Comparison of ENCODE assay signal across 6 cellular contexts in the genomic region with DNA sequence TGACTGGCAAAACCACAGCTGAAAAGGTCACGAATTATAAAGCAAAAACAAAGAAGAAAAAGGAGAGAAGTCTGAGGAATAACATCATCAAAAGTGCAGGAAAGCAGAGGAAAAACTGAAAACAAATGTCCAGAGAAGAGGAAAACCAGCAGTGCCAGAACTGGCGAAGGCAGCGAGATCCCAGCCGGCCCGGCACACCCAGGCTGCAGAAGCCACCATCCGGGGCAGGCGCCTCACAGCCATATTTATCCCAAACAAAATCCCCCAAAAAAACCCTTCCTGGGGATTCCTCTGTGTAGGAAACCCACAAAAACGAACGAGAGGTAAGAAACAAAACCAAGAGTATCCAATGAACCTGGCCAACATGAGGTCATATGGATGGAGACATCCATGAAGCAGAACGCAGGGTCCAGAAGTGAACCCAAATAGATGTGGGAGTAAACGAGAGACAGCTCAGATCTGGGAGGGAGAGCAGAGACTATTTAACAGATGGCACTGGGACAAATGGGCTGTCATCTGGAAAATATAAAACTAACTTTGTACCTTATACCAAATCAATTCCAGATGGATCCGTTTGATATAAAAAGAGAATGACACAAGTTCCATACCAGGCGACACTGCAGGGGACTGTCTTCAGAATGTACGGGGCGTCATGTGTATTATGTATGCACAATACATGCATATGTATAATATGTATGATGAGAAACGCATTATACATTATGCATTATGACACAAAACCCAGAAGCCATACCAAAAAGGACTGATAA. TPM values are rescaled to one million over a fixed set of nuclear protein-coding genes. Genes with fewer than 3 reads are reported as not detected.
DNase-seq lines count a peak whose midpoint lies in the region; ATAC-seq and TF ChIP-seq lines count a peak whose summit lies in the region.
"Not testable (repeated sequence)": the region's sequence is repeated elsewhere in the genome, so short reads cannot be mapped to it uniquely, and the experiment has no call there.

No MANE protein-coding gene starts in this region.

- WGBS in GM23248 (ENCODE audit: low coverage in 1 of 2, low lambda C conversion rate in 2 of 2, missing lambda C conversion rate in 2 of 2), 2 experiments, result 14 to 16% methylated on average over 16 of the region's 16 CpGs
- WGBS in mesenchymal stem cell, result 98% methylated on average over 11 of the region's 16 CpGs

- not testable (repeated sequence) for H2BK120ac ChIP-seq in mesenchymal stem cell (ENCODE audit: low read depth, low read length)

- H3K27me3 ChIP-seq in GM23248 (replicated peaks; ENCODE audit: insufficient read depth); adipocyte (replicated peaks; ENCODE audit: control insufficient read depth, insufficient read depth, low read length); mesenchymal stem cell (ENCODE audit: control insufficient read depth in 1 of 2, insufficient read depth in 1 of 2, low read length in 2 of 2): not testable (repeated sequence)

- peaks cover 15% of the 10 kb centered on the region for H3K79me1 ChIP-seq in mesenchymal stem cell (replicated peaks; ENCODE audit: low read length, poor library complexity, severe bottlenecking)

- peaks cover 47% of the 10 kb centered on the region for H3K4me1 ChIP-seq in GM23248 (ENCODE audit: insufficient read depth)
- peaks cover 45% of the 10 kb centered on the region for H3K4me1 ChIP-seq in adipocyte (ENCODE audit: control insufficient read depth, insufficient read depth, low read length)
- peaks cover 20% of the 10 kb centered on the region for H3K4me1 ChIP-seq in mesenchymal stem cell (ENCODE audit: control insufficient read depth, insufficient read depth, low read depth, low read length)

- H3K27me3 Mint-ChIP-seq in WTC11 (ENCODE audit: low read depth); dendritic cell treated with granulocyte-macrophage colony-stimulating factor and Interleukin-4, amounts not matched to agents 40 ng/mL and 50 ng/mL, for 4 days: not testable (repeated sequence)

- H2AK5ac ChIP-seq in mesenchymal stem cell (ENCODE audit: low read length, severe bottlenecking), result not testable (repeated sequence)

- H2BK5ac ChIP-seq in mesenchymal stem cell (ENCODE audit: low read depth, low read length, poor library complexity, severe bottlenecking), result not testable (repeated sequence)

- peaks cover 26% of the 10 kb centered on the region for H3K4me1 Mint-ChIP-seq in WTC11
- H3K4me1 Mint-ChIP-seq in dendritic cell treated with granulocyte-macrophage colony-stimulating factor and Interleukin-4, amounts not matched to agents 40 ng/mL and 50 ng/mL, for 4 days (ENCODE audit: low read depth), result peaks cover 38% of the 10 kb centered on the region
- peaks cover 63% of the 10 kb centered on the region for H3K4me1 Mint-ChIP-seq in stimulated activated effector memory CD8-positive, alpha-beta T cell treated with anti-CD3 and anti-CD28 coated beads, Interleukin-12 subunit alpha, Interleukin-12 subunit beta, amount 100 ng/mL, for 72 hours

- not testable (repeated sequence) for H3K9me2 ChIP-seq in GM23248 (ENCODE audit: insufficient read depth)

- H3K4me3 Mint-ChIP-seq in WTC11; dendritic cell treated with granulocyte-macrophage colony-stimulating factor and Interleukin-4, amounts not matched to agents 40 ng/mL and 50 ng/mL, for 4 days; stimulated activated effector memory CD8-positive, alpha-beta T cell treated with anti-CD3 and anti-CD28 coated beads, Interleukin-12 subunit alpha, Interleukin-12 subunit beta, amount 100 ng/mL, for 72 hours: not testable (repeated sequence)

- H2BK12ac ChIP-seq in mesenchymal stem cell (ENCODE audit: low read length in 2 of 2), result not testable (repeated sequence)

- not testable (repeated sequence) for TF ChIP-seq CTCF in WTC11 (IDR thresholded peaks at IDR 0.05)

- H3K18ac ChIP-seq in mesenchymal stem cell (ENCODE audit: low read depth in 1 of 2, low read length in 2 of 2), result not testable (repeated sequence)

- H3K27ac ChIP-seq in GM23248, result peak overlapping the region; percentile 67
- H3K27ac ChIP-seq in mesenchymal stem cell (ENCODE audit: low read length, poor library complexity, severe bottlenecking), result not testable (repeated sequence)

- not testable (repeated sequence) for H2BK15ac ChIP-seq in mesenchymal stem cell (ENCODE audit: low read depth, poor library complexity, severe bottlenecking)

- POLR2A ChIA-PET in WTC11 (lab: Charles Lee), result interaction anchor here (0.6 kb wide), 2 partner anchors 387 to 1198 kb away, joined by 5 to 7 read pairs; no protein-coding TSS in a partner anchor

- ATAC-seq in WTC11; stimulated activated effector memory CD8-positive, alpha-beta T cell treated with anti-CD3 and anti-CD28 coated beads, Interleukin-12 subunit alpha, Interleukin-12 subunit beta, amount 100 ng/mL, for 72 hours: not testable (repeated sequence)

- DNase-seq in GM23248; WTC11 (ENCODE audit: low spot score); adipocyte (ENCODE audit: low read depth); mesenchymal stem cell; stimulated activated effector memory CD8-positive, alpha-beta T cell treated with anti-CD3 and anti-CD28 coated beads, Interleukin-12 subunit alpha, Interleukin-12 subunit beta, amount 100 ng/mL, for 72 hours (ENCODE audit: low spot score in 2 of 2): not testable (repeated sequence)

- not testable (repeated sequence) for H4K91ac ChIP-seq in mesenchymal stem cell (ENCODE audit: low read length)

- H3K14ac ChIP-seq in mesenchymal stem cell (ENCODE audit: low read length in 2 of 2), result not testable (repeated sequence)

- peaks cover 30% of the 10 kb centered on the region for H3F3A ChIP-seq in GM23248 (ENCODE audit: insufficient read depth)

- intact Hi-C loops in dendritic cell treated with granulocyte-macrophage colony-stimulating factor and Interleukin-4, amounts not matched to agents 40 ng/mL and 50 ng/mL, for 4 days (cut with micrococcal nuclease), result not testable (repeated sequence)

- H3K27ac Mint-ChIP-seq in WTC11, result peak overlapping the region; percentile 27; the same call in 1 of the 2 replicates
- H3K27ac Mint-ChIP-seq in dendritic cell treated with granulocyte-macrophage colony-stimulating factor and Interleukin-4, amounts not matched to agents 40 ng/mL and 50 ng/mL, for 4 days, result peak overlapping the region; percentile 51
- H3K27ac Mint-ChIP-seq in stimulated activated effector memory CD8-positive, alpha-beta T cell treated with anti-CD3 and anti-CD28 coated beads, Interleukin-12 subunit alpha, Interleukin-12 subunit beta, amount 100 ng/mL, for 72 hours, result peak overlapping the region; percentile 49

- H3K9ac ChIP-seq in GM23248 (peak overlapping the region; percentile 65), adipocyte (ENCODE audit: low read length) (peak overlapping the region; percentile 62), mesenchymal stem cell (ENCODE audit: low read length) (peak overlapping the region; percentile 74)

- H2AFZ ChIP-seq in GM23248; mesenchymal stem cell (ENCODE audit: low read depth, low read length): not testable (repeated sequence)

- H4K8ac ChIP-seq in mesenchymal stem cell (ENCODE audit: low read length), result not testable (repeated sequence)

- H3K4me3 ChIP-seq in GM23248 (peak overlapping the region; percentile 41), adipocyte (ENCODE audit: low read length) (peak overlapping the region; percentile 45), mesenchymal stem cell (ENCODE audit: insufficient read depth in 1 of 2, low read depth in 1 of 2, low read length in 2 of 2) (peak overlapping the region in 1 of 2 experiments; percentile 59)

- H3K9me3 ChIP-seq in GM23248 (ENCODE audit: low read depth); adipocyte (ENCODE audit: control insufficient read depth, low read length); mesenchymal stem cell (ENCODE audit: control insufficient read depth, low read length): not testable (repeated sequence)

- in situ Hi-C loops in GM23248 (cut with MboI), result not testable (repeated sequence)

- not testable (repeated sequence) for H3K4ac ChIP-seq in mesenchymal stem cell (ENCODE audit: low read depth in 1 of 2, low read length in 2 of 2)

- H4K20me1 ChIP-seq in GM23248 (ENCODE audit: insufficient read depth), result not testable (repeated sequence)

- not testable (repeated sequence) for H3K9me3 Mint-ChIP-seq in WTC11; dendritic cell treated with granulocyte-macrophage colony-stimulating factor and Interleukin-4, amounts not matched to agents 40 ng/mL and 50 ng/mL, for 4 days; stimulated activated effector memory CD8-positive, alpha-beta T cell treated with anti-CD3 and anti-CD28 coated beads, Interleukin-12 subunit alpha, Interleukin-12 subunit beta, amount 100 ng/mL, for 72 hours

- CTCF ChIA-PET in WTC11 (lab: Charles Lee), result interaction anchor here (0.7 kb wide), 1 partner anchor 161 kb away, joined by 3 read pairs; no protein-coding TSS in a partner anchor

- not testable (repeated sequence) for H3K36me3 ChIP-seq in GM23248 (ENCODE audit: low read depth); adipocyte (ENCODE audit: control insufficient read depth, insufficient read depth, low read length, severe bottlenecking)
- peaks cover 7 to 20% of the 10 kb centered on the region in 2 experiments for H3K36me3 ChIP-seq in mesenchymal stem cell (ENCODE audit: control insufficient read depth in 1 of 2, insufficient read depth in 2 of 2, low read depth in 1 of 2, low read length in 2 of 2)

- H3K4me2 ChIP-seq in GM23248 (ENCODE audit: unreplicated experiment), result peak overlapping the region; percentile 26
- not testable (repeated sequence) for H3K4me2 ChIP-seq in mesenchymal stem cell (ENCODE audit: low read length, poor library complexity, severe bottlenecking)

- H3K79me2 ChIP-seq in GM23248 (ENCODE audit: insufficient read depth), result peaks cover 98% of the 10 kb centered on the region

- not testable (repeated sequence) for H3K23ac ChIP-seq in mesenchymal stem cell (ENCODE audit: low read length in 2 of 2)

- not testable (repeated sequence) for H3K36me3 Mint-ChIP-seq in WTC11; stimulated activated effector memory CD8-positive, alpha-beta T cell treated with anti-CD3 and anti-CD28 coated beads, Interleukin-12 subunit alpha, Interleukin-12 subunit beta, amount 100 ng/mL, for 72 hours
- H3K36me3 Mint-ChIP-seq in dendritic cell treated with granulocyte-macrophage colony-stimulating factor and Interleukin-4, amounts not matched to agents 40 ng/mL and 50 ng/mL, for 4 days (ENCODE audit: low read depth), result peaks cover 32% of the 10 kb centered on the region

RNA-seq across cellular contexts. Expression of a gene that starts 10.4 kb away (rescaled TPM):
- total RNA-seq in GM23248 (2014; rRNA removed; shearing (Covaris generic)), result 5.4 and 6.3 TPM in 2 replicates
- 2.7 and 3.1 TPM in 2 replicates for polyA plus RNA-seq in GM23248 (2016; fragmentation: Nextera tagmentation; extraction: Ambion mirVana)
- total RNA-seq in WTC11 (2021), result 30.6 to 33.8 TPM (median 30.9 TPM) in 3 replicates
- polyA plus RNA-seq in mesenchymal stem cell (2013, experiment 1 of 2), result 24.1 TPM
- polyA plus RNA-seq in mesenchymal stem cell (2013, experiment 2 of 2), result 23.5 TPM
